Comparison of ENCODE assay signal across 18 cellular contexts in genomic region chr2:200658278-200658864, GRCh38.
DNase-seq lines count a peak whose midpoint lies in the region; ATAC-seq and TF ChIP-seq lines count a peak whose summit lies in the region.
"Had no signal": no experiment of that assay in that cellular context is flagged by ENCODE, and none has a peak within 500 bp of the region (broad histone marks: within the 10 kb centered on the region; RNA-seq: fewer than 3 reads in every experiment).

No MANE protein-coding gene starts in this region.

- ATAC-seq in T-cell (replicated peaks in 1 of 4), result no peak

- no peaks in the 10 kb centered on the region for H4K20me1 ChIP-seq in OCI-LY7 (ENCODE audit: insufficient read depth, low read length)

- H3K4me3 Mint-ChIP-seq in progenitor cell of endocrine pancreas (ENCODE audit: low read depth) (no peak overlapping the region), T-cell (no peak overlapping the region), type B pancreatic cell (no peak overlapping the region)
- H3K4me3 Mint-ChIP-seq: CD4-positive, alpha-beta T cell had no signal

- no peaks in the 10 kb centered on the region for H3K9me3 ChIP-seq in OCI-LY7 (ENCODE audit: low read length)
- H3K9me3 ChIP-seq: esophagus squamous epithelium, ovary, thyroid gland had no signal

- intact Hi-C loops in OCI-LY7 (cut with micrococcal nuclease; ENCODE audit: unreplicated experiment), result no loop called here

- H3K27me3 Mint-ChIP-seq in progenitor cell of endocrine pancreas (no peaks in the 10 kb centered on the region), T-cell (peaks cover 0 to 5% of the 10 kb centered on the region in 2 donors), type B pancreatic cell (no peaks in the 10 kb centered on the region)

- BruUV-seq in OCI-LY7 (replicated peaks; lab: Mats Ljungman, UMichigan), result no TSS peak

- CTCF ChIA-PET in OCI-LY7 (lab: Charles Lee; ENCODE audit: unreplicated experiment), result no interaction called here
- CTCF ChIA-PET in T-cell (lab: Charles Lee), result no interaction called here

- DNase-seq in DMS53 (lab: John Stamatoyannopoulos, UW), result peak; percentile 43
- DNase-seq in DMS53 treated with DMSO at 0.1 percent for 48 hours (lab: John Stamatoyannopoulos, UW; ENCODE audit: unreplicated experiment), result no peak
- DNase-seq in OCI-LY7 (ENCODE audit: low spot score), result no peak
- no peak for DNase-seq in epithelial cell of proximal tubule (ENCODE audit: low read depth)
- no peak for DNase-seq in progenitor cell of endocrine pancreas (ENCODE audit: low spot score, unreplicated experiment)
- DNase-seq in T-cell, result no peak
- DNase-seq in type B pancreatic cell (ENCODE audit: extremely low spot score, unreplicated experiment), result no peak
- no peak for DNase-seq in NCI-H2081 treated with DMSO at 0.1 percent for 48 hours (lab: John Stamatoyannopoulos, UW)
- DNase-seq: 8988T; activated gamma-delta T cell treated with Interleukin-2 at 50 U/mL for 16 hours; aorta; CD4-positive, alpha-beta T cell; esophagus squamous epithelium; kidney glomerular epithelial cell; NCI-H187; ovary; thyroid gland had no signal

- TF ChIP-seq CTCF in OCI-LY7 (conservative IDR thresholded peaks at IDR 0.05; ENCODE audit: low read length) (no peak), epithelial cell of proximal tubule (conservative IDR thresholded peaks at IDR 0.05; ENCODE audit: low read depth, low read length) (peak; percentile 36), progenitor cell of endocrine pancreas (IDR thresholded peaks at IDR 0.05; ENCODE audit: unreplicated experiment) (peak; percentile 21), type B pancreatic cell (conservative IDR thresholded peaks at IDR 0.05) (no peak)

- peaks cover 6% of the 10 kb centered on the region for H3K4me1 Mint-ChIP-seq in progenitor cell of endocrine pancreas (ENCODE audit: low read depth)
- no peaks in the 10 kb centered on the region for H3K4me1 Mint-ChIP-seq in T-cell
- H3K4me1 Mint-ChIP-seq in type B pancreatic cell (ENCODE audit: unreplicated experiment), result no peaks in the 10 kb centered on the region

- H3K4me2 ChIP-seq in OCI-LY7 (ENCODE audit: low read length), result no peak overlapping the region

- peak overlapping the region; percentile 20; the same call in 1 of the 2 replicates for H2AFZ ChIP-seq in OCI-LY7 (ENCODE audit: low read length)

- no peak overlapping the region for H3K27ac ChIP-seq in OCI-LY7 (ENCODE audit: low read depth, low read length, poor library complexity, severe bottlenecking)
- H3K27ac ChIP-seq: coronary artery, esophagus squamous epithelium, ovary, thyroid gland had no signal

- H3K9me3 Mint-ChIP-seq in progenitor cell of endocrine pancreas (ENCODE audit: low read depth), result no peaks in the 10 kb centered on the region
- H3K9me3 Mint-ChIP-seq in T-cell, result no peaks in the 10 kb centered on the region
- H3K9me3 Mint-ChIP-seq in type B pancreatic cell, result no peaks in the 10 kb centered on the region
- H3K9me3 Mint-ChIP-seq: CD4-positive, alpha-beta T cell had no signal

- H3K79me2 ChIP-seq in OCI-LY7 (ENCODE audit: insufficient read depth, low read depth, low read length), result no peaks in the 10 kb centered on the region

- H3K4me3 ChIP-seq in OCI-LY7 (ENCODE audit: low read depth, low read length, poor library complexity, severe bottlenecking) (no peak overlapping the region), epithelial cell of proximal tubule (ENCODE audit: low read depth, low read length) (no peak overlapping the region)
- H3K4me3 ChIP-seq: coronary artery, esophagus squamous epithelium, ovary, thyroid gland had no signal

- no peak overlapping the region for H3K27ac Mint-ChIP-seq in progenitor cell of endocrine pancreas
- no peak overlapping the region for H3K27ac Mint-ChIP-seq in T-cell
- no peak overlapping the region for H3K27ac Mint-ChIP-seq in type B pancreatic cell
- H3K27ac Mint-ChIP-seq: CD4-positive, alpha-beta T cell had no signal

- POLR2A ChIA-PET in OCI-LY7 (lab: Charles Lee) (no interaction called here), T-cell (lab: Charles Lee) (no interaction called here)

- no peaks in the 10 kb centered on the region for H3K36me3 ChIP-seq in OCI-LY7 (ENCODE audit: insufficient read depth, low read length)
- H3K36me3 ChIP-seq: esophagus squamous epithelium, ovary, thyroid gland had no signal

- no peaks in the 10 kb centered on the region for H3K36me3 Mint-ChIP-seq in progenitor cell of endocrine pancreas (ENCODE audit: insufficient read depth)
- no peaks in the 10 kb centered on the region for H3K36me3 Mint-ChIP-seq in T-cell
- H3K36me3 Mint-ChIP-seq in type B pancreatic cell, result no peaks in the 10 kb centered on the region

- peaks cover 9% of the 10 kb centered on the region for H3K4me1 ChIP-seq in OCI-LY7 (ENCODE audit: insufficient read depth, low read length, poor library complexity, severe bottlenecking)
- H3K4me1 ChIP-seq: esophagus squamous epithelium, thyroid gland had no signal

- H3K9me2 ChIP-seq in OCI-LY7 (ENCODE audit: insufficient read depth, low read length), result no peaks in the 10 kb centered on the region

Comparison
In these comparisons a context has a peak if more than half of its experiments do, and no peak if none do; other contexts are left out.
1. CTCF ChIP-seq: peak in epithelial cell of proximal tubule (single experiment) and progenitor cell of endocrine pancreas (single experiment); none in OCI-LY7 (single experiment) and type B pancreatic cell (single experiment).